7 cellular contexts compared by ENCODE assay signal in genomic region chr12:114667669-114668150, GRCh38. TPM values are rescaled to one million over a fixed set of nuclear protein-coding genes. Genes with fewer than 3 reads are reported as not detected.
DNase-seq lines count a peak whose midpoint lies in the region; ATAC-seq, FAIRE-seq and TF ChIP-seq lines count a peak whose summit lies in the region.

No MANE protein-coding gene starts in this region.

- H3K9me3 Mint-ChIP-seq in HFFc6 (no peaks in the 10 kb centered on the region), astrocyte (ENCODE audit: unreplicated experiment) (peaks cover 9% of the 10 kb centered on the region)
- H3K9me3 Mint-ChIP-seq in activated CD8-positive, alpha-beta T cell treated with anti-CD3 and anti-CD28 coated beads, Interleukin-2, amount 10 ng/mL, durations not matched to agents 7 days and 5 days (ENCODE audit: insufficient read depth): no peaks in the 10 kb centered on the region

- H3K27ac Mint-ChIP-seq in HFFc6 (peak overlapping the region; percentile 99), astrocyte (ENCODE audit: unreplicated experiment) (peak overlapping the region; percentile 55)
- no peak overlapping the region for H3K27ac Mint-ChIP-seq in activated CD8-positive, alpha-beta T cell treated with anti-CD3 and anti-CD28 coated beads, Interleukin-2, amount 10 ng/mL, durations not matched to agents 7 days and 5 days

- H3K9me3 ChIP-seq in astrocyte (ENCODE audit: insufficient read depth, low read depth, low read length): no peaks in the 10 kb centered on the region
- H3K9me3 ChIP-seq in HepG2 (ENCODE audit: low read length): no peaks in the 10 kb centered on the region
- H3K9me3 ChIP-seq in stomach: no peaks in the 10 kb centered on the region

- H3K4me1 Mint-ChIP-seq in HFFc6 (ENCODE audit: low read depth): peaks cover 85% of the 10 kb centered on the region
- H3K4me1 Mint-ChIP-seq in astrocyte (ENCODE audit: low read depth, unreplicated experiment): peaks cover 5% of the 10 kb centered on the region
- H3K4me1 Mint-ChIP-seq in activated CD8-positive, alpha-beta T cell treated with anti-CD3 and anti-CD28 coated beads, Interleukin-2, amount 10 ng/mL, durations not matched to agents 7 days and 5 days (ENCODE audit: low read depth): peaks cover 6% of the 10 kb centered on the region

- H3K36me3 Mint-ChIP-seq in HFFc6 (ENCODE audit: low read depth) (peaks cover 31% of the 10 kb centered on the region), astrocyte (ENCODE audit: low read depth, unreplicated experiment) (no peaks in the 10 kb centered on the region)
- H3K36me3 Mint-ChIP-seq in activated CD8-positive, alpha-beta T cell treated with anti-CD3 and anti-CD28 coated beads, Interleukin-2, amount 10 ng/mL, durations not matched to agents 7 days and 5 days (ENCODE audit: low read depth): no peaks in the 10 kb centered on the region

- intact Hi-C loops in HepG2 (cut with micrococcal nuclease; ENCODE audit: unreplicated experiment) (loop anchor here (1.0 to 5.0 kb wide), 5 partner anchors 43 to 1105 kb away; no protein-coding TSS in a partner anchor), stomach (cut with DNase I; ENCODE audit: low total_unique reads) (loop anchor here (5.0 kb wide), 1 partner anchor 1085 kb away; no protein-coding TSS in a partner anchor)

- H3K36me3 ChIP-seq in astrocyte (ENCODE audit: insufficient read depth, low read length) (no peaks in the 10 kb centered on the region), HepG2 (replicated peaks in 1 of 2; ENCODE audit: control insufficient read depth in 1 of 2, insufficient read depth in 2 of 2, low read length in 2 of 2) (peaks cover 2 to 15% of the 10 kb centered on the region in 2 experiments; a peak in 2 of 5 replicates), stomach (peaks cover 0 to 6% (median 5%) of the 10 kb centered on the region in 4 donors)

- H4K20me1 ChIP-seq in astrocyte (ENCODE audit: insufficient read depth, low read length) (peaks cover under 1% of the 10 kb centered on the region), HepG2 (ENCODE audit: insufficient read depth, low read length) (no peaks in the 10 kb centered on the region)

- in situ Hi-C loops in HepG2 (cut with HindIII; ENCODE audit: extremely low pct_ligation_motif_present, low pct_unique_long_range_greater_than_20kb): loop anchor here (5.0 to 25.0 kb wide), 7 partner anchors 40 to 1245 kb away; no protein-coding TSS in a partner anchor

- CTCF ChIA-PET in HepG2 (lab: Yijun Ruan, JAX; ENCODE audit: low intra/inter-chr PET ratio, low total read pairs): interaction anchor here (1.0 to 2.4 kb wide), 3 partner anchors 731 to 1086 kb away, joined by 3 to 23 read pairs (median 4); no protein-coding TSS in a partner anchor
- CTCF ChIA-PET in GM10248 (lab: Yijun Ruan, JAX): no interaction called here
- CTCF ChIA-PET in activated CD8-positive, alpha-beta T cell treated with anti-CD3 and anti-CD28 coated beads, Interleukin-2, amount 10 ng/mL, durations not matched to agents 7 days and 5 days (lab: Charles Lee): no interaction called here

- FAIRE-seq in astrocyte (lab: Jason Lieb, UNC) (no peak), HepG2 (lab: Jason Lieb, UNC) (no peak)

- WGBS in HepG2 (ENCODE audit: low lambda C conversion rate): 0% methylated on average over 12 of the region's 16 CpGs
- 15 to 41% (median 25%) methylated on average over 16 of the region's 16 CpGs for WGBS in stomach, 5 donors

- peak overlapping the region; percentile 74 for H3K9ac ChIP-seq in astrocyte (ENCODE audit: low read length)
- peak overlapping the region; percentile 80 for H3K9ac ChIP-seq in HepG2 (ENCODE audit: insufficient read depth, low read depth, low read length)

- peak overlapping the region; percentile 53 for H2AFZ ChIP-seq in astrocyte (ENCODE audit: low read depth, low read length)
- H2AFZ ChIP-seq in HepG2 (ENCODE audit: low read length): peak overlapping the region; percentile 54

- H3K4me3 Mint-ChIP-seq in HFFc6 (peak overlapping the region; percentile 99), astrocyte (ENCODE audit: unreplicated experiment) (peak overlapping the region; percentile 76)
- H3K4me3 Mint-ChIP-seq in activated CD8-positive, alpha-beta T cell treated with anti-CD3 and anti-CD28 coated beads, Interleukin-2, amount 10 ng/mL, durations not matched to agents 7 days and 5 days: no peak overlapping the region

- TF ChIP-seq POLR2A in HepG2 (IDR thresholded peaks at IDR 0.05; ENCODE audit: insufficient read depth in 1 of 2, low read depth in 2 of 2, low read length in 2 of 2): no peak
- TF ChIP-seq POLR2A in stomach (IDR thresholded peaks at IDR 0.05): no peak

- peaks cover 26% of the 10 kb centered on the region for H3K4me1 ChIP-seq in astrocyte (ENCODE audit: insufficient read depth, low read length)
- H3K4me1 ChIP-seq in HepG2 (ENCODE audit: insufficient read depth, low read length): peaks cover 46% of the 10 kb centered on the region
- peaks cover 10 to 51% (median 38%) of the 10 kb centered on the region in 4 donors for H3K4me1 ChIP-seq in stomach

- peak; percentile 1; the same call in 2 of the 3 replicates for ATAC-seq in HepG2
- no peak for ATAC-seq in activated CD8-positive, alpha-beta T cell treated with anti-CD3 and anti-CD28 coated beads, Interleukin-2, amount 10 ng/mL, durations not matched to agents 7 days and 5 days

- H3K79me2 ChIP-seq in astrocyte (ENCODE audit: insufficient read depth, low read length): peaks cover 16% of the 10 kb centered on the region
- peaks cover under 1% of the 10 kb centered on the region for H3K79me2 ChIP-seq in HepG2 (ENCODE audit: insufficient read depth, low read length)

- DNase-seq in HFFc6 (no peak), astrocyte (ENCODE audit: low read depth) (no peak), HepG2 (ENCODE audit: low spot score) (no peak), stomach (no peak), GM10248 (ENCODE audit: extremely low spot score) (no peak), DMS153 treated with DMSO at 0.1 percent for 48 hours (lab: John Stamatoyannopoulos, UW; ENCODE audit: unreplicated experiment) (no peak)
- no peak for DNase-seq in activated CD8-positive, alpha-beta T cell treated with anti-CD3 and anti-CD28 coated beads, Interleukin-2, amount 10 ng/mL, durations not matched to agents 7 days and 5 days

- H3K27me3 Mint-ChIP-seq in HFFc6 (ENCODE audit: insufficient read depth) (peaks cover 24% of the 10 kb centered on the region), astrocyte (ENCODE audit: low read depth, unreplicated experiment) (peaks cover 81% of the 10 kb centered on the region)
- peaks cover 81% of the 10 kb centered on the region for H3K27me3 Mint-ChIP-seq in activated CD8-positive, alpha-beta T cell treated with anti-CD3 and anti-CD28 coated beads, Interleukin-2, amount 10 ng/mL, durations not matched to agents 7 days and 5 days (ENCODE audit: low read depth)

- POLR2A ChIA-PET in HepG2 (lab: Yijun Ruan, JAX) (interaction anchor here (1.1 to 8.2 kb wide), 10 partner anchors 11 to 790 kb away, joined by 3 to 101 read pairs (median 8); partner anchors contain the start of gene TBX3), GM10248 (lab: Yijun Ruan, JAX) (no interaction called here)
- POLR2A ChIA-PET in activated CD8-positive, alpha-beta T cell treated with anti-CD3 and anti-CD28 coated beads, Interleukin-2, amount 10 ng/mL, durations not matched to agents 7 days and 5 days (lab: Charles Lee): no interaction called here

- no peak for TF ChIP-seq CTCF in HFFc6 (IDR thresholded peaks at IDR 0.05)
- TF ChIP-seq CTCF in astrocyte (IDR thresholded peaks at IDR 0.05; ENCODE audit: insufficient read depth, low read depth, low read length): no peak
- TF ChIP-seq CTCF in HepG2 (CRISPR knock-in tag; IDR thresholded peaks at IDR 0.05): no peak
- no peak for TF ChIP-seq CTCF in stomach (IDR thresholded peaks at IDR 0.05)
- TF ChIP-seq CTCF in GM10248 (IDR thresholded peaks at IDR 0.05; ENCODE audit: control extremely low read depth, extremely low read depth, low read depth, missing control alignments): no peak

- H3K4me3 ChIP-seq in astrocyte (ENCODE audit: insufficient read depth, low read depth, low read length) (peak overlapping the region; percentile 50), HepG2 (replicated peaks in 1 of 3; ENCODE audit: insufficient read depth in 1 of 3, low read depth in 2 of 3, low read length in 3 of 3) (peak overlapping the region; percentile 64 to 81 (median 79)), stomach (peak overlapping the region; percentile 32 to 41 (median 32))

- H3K4me2 ChIP-seq in astrocyte (ENCODE audit: low read length) (peak overlapping the region; percentile 94), HepG2 (ENCODE audit: low read depth, low read length) (peak overlapping the region; percentile 87)

- no peak overlapping the region for H3K27ac ChIP-seq in astrocyte (ENCODE audit: low read depth, low read length)
- H3K27ac ChIP-seq in HepG2 (ENCODE audit: extremely low read length, insufficient read depth, low read length): peak overlapping the region; percentile 73
- no peak overlapping the region for H3K27ac ChIP-seq in stomach

- H3K27me3 ChIP-seq in astrocyte (ENCODE audit: insufficient read depth, low read length): peaks cover 24% of the 10 kb centered on the region
- H3K27me3 ChIP-seq in HepG2 (ENCODE audit: control insufficient read depth in 1 of 2, insufficient read depth in 2 of 2, low read length in 2 of 2): no peaks in the 10 kb centered on the region
- peaks cover 15 to 100% (median 71%) of the 10 kb centered on the region in 3 donors for H3K27me3 ChIP-seq in stomach

- no TSS peak for BruUV-seq in HepG2 (replicated peaks; lab: Mats Ljungman, UMichigan)

- TF ChIP-seq EP300 in HepG2 (IDR thresholded peaks at IDR 0.05; ENCODE audit: low read depth in 2 of 2, low read length in 2 of 2) (no peak), HepG2 (CRISPR knock-in tag; IDR thresholded peaks at IDR 0.05; ENCODE audit: borderline replicate concordance) (no peak), stomach (IDR thresholded peaks at IDR 0.05) (no peak)

- TF ChIP-seq RAD21 in HepG2 (CRISPR knock-in tag; IDR thresholded peaks at IDR 0.05): no peak

RNA-seq across cellular contexts. Expression of gene TBX3, which starts 16.3 kb away (rescaled TPM):
- 100 to 1,000 TPM; 108 to 145 (median 127) TPM for total RNA-seq in HFFc6 (2021; fragmentation: NEBNext Ultra II Directional; extraction: Animal tissue kit (Norgen Biotek cat#: 25700))
- total RNA-seq in astrocyte (1.1 and 2.0 TPM in 2 replicates), HepG2 (2016; rRNA removed; fragmentation: Illumina TruSeq; extraction: Trizol) (17.2 and 27.1 TPM in 2 replicates), stomach (10 to 100 TPM in 2 of 5 donors, 1 to 10 TPM in 2, not detected in 1; 5.7 to 12.7 (median 10.3) TPM)
- 3.5 and 4.1 TPM in 2 replicates for total RNA-seq in HepG2 (2016; cell fraction: cytosol; rRNA removed; fragmentation: Illumina TruSeq; extraction: Trizol; ENCODE audit: low read depth)
- total RNA-seq in HepG2 (2016; cell fraction: insoluble cytoplasmic fraction; rRNA removed; fragmentation: Illumina TruSeq; extraction: Trizol): 13.7 and 27.3 TPM in 2 replicates
- 9.0 and 9.4 TPM in 2 replicates for total RNA-seq in HepG2 (2016; cell fraction: membrane; rRNA removed; fragmentation: Illumina TruSeq; extraction: Trizol)
- 39.2 and 46.8 TPM in 2 replicates for total RNA-seq in HepG2 (2016; cell fraction: nucleus; rRNA removed; fragmentation: Illumina TruSeq; extraction: Trizol)
- polyA plus RNA-seq in HepG2 (2011; rRNA removed) (38.1 and 42.4 TPM in 2 replicates), stomach (1 to 10 TPM; 2.5 to 4.9 (median 3.5) TPM)
- 12.5 and 15.0 TPM in 2 replicates for polyA plus RNA-seq in HepG2 (2011; cell fraction: cytosol; rRNA removed)
- 179 and 200 TPM in 2 replicates for polyA plus RNA-seq in HepG2 (2011; cell fraction: nucleus; rRNA removed)
- 34.8 and 37.9 TPM in 2 replicates for polyA plus RNA-seq in HepG2 (2012)
- polyA plus RNA-seq in HepG2 (2016; cell fraction: cytosol; fragmentation: Illumina TruSeq; extraction: Trizol; ENCODE audit: low read depth): 1.0 and 1.1 TPM in 2 replicates
- 16.8 and 21.4 TPM in 2 replicates for polyA plus RNA-seq in HepG2 (2016; cell fraction: insoluble cytoplasmic fraction; fragmentation: Illumina TruSeq; extraction: Trizol; ENCODE audit: low read depth)
- 3.9 and 4.1 TPM in 2 replicates for polyA plus RNA-seq in HepG2 (2016; cell fraction: membrane; fragmentation: Illumina TruSeq; extraction: Trizol; ENCODE audit: low read depth)
- 123 and 124 TPM in 2 replicates for polyA plus RNA-seq in HepG2 (2016; cell fraction: nucleus; fragmentation: Illumina TruSeq; extraction: Trizol; ENCODE audit: insufficient read depth, low read depth)
- polyA minus RNA-seq in HepG2 (2011; rRNA and poly(A)+ RNA removed; ENCODE audit: low replicate concordance): 41.2 and 72.3 TPM in 2 replicates
- polyA minus RNA-seq in HepG2 (2011; cell fraction: cytosol; rRNA and poly(A)+ RNA removed): 22.2 and 24.4 TPM in 2 replicates
- 128 and 133 TPM in 2 replicates for polyA minus RNA-seq in HepG2 (2011; cell fraction: nucleus; rRNA and poly(A)+ RNA removed)
- not detected for total RNA-seq in activated CD8-positive, alpha-beta T cell treated with anti-CD3 and anti-CD28 coated beads, Interleukin-2, amount 10 ng/mL, durations not matched to agents 7 days and 5 days
